18 cellular contexts compared by ENCODE assay signal in genomic region chr5:62596096-62596495, GRCh38.
"Had no signal": no experiment of that assay in that cellular context is flagged by ENCODE, and none has a peak within 500 bp of the region (broad histone marks: within the 10 kb centered on the region; RNA-seq: fewer than 3 reads in every experiment).

No MANE protein-coding gene starts in this region.

- ATAC-seq: activated CD4-positive, alpha-beta T cell treated with anti-CD3 and anti-CD28 coated beads for 36 hours; effector memory CD8-positive, alpha-beta T cell; gastrocnemius medialis; left ventricle myocardium superior; naive thymus-derived CD8-positive, alpha-beta T cell; psoas muscle; right lobe of liver; stimulated activated memory B cell treated with anti-CD40 and anti-IgM and Interleukin-4, amounts not matched to agents 10 μg/mL and 1 μg/mL and 100 μg/mL, for 72 hours; upper lobe of right lung; WTC11 had no signal

- DNase-seq: activated CD4-positive, alpha-beta T cell treated with anti-CD3 and anti-CD28 coated beads for 36 hours; activated CD4-positive, alpha-beta T cell treated with anti-CD3 and anti-CD28 coated beads, Interleukin-2, amount 50 U/mL, for 48 hours; activated gamma-delta T cell; dermis blood vessel endothelial cell; effector memory CD8-positive, alpha-beta T cell; esophagus squamous epithelium; gastrocnemius medialis; head of caudate nucleus; left ventricle myocardium superior; naive thymus-derived CD8-positive, alpha-beta T cell; ovary; psoas muscle; right lobe of liver; stimulated activated CD4-positive, alpha-beta T cell treated with anti-CD3 and anti-CD28 coated beads, Interleukin-4, amount 100 ng/mL, for 4 hours; upper lobe of right lung had no signal

- H3K4me1 ChIP-seq: esophagus squamous epithelium, gastrocnemius medialis, psoas muscle, upper lobe of right lung had no signal

- H3K36me3 ChIP-seq: gastrocnemius medialis, ovary, right lobe of liver, thoracic aorta had no signal

- H3K27ac ChIP-seq: esophagus squamous epithelium, gastrocnemius medialis, ovary, psoas muscle, right lobe of liver, thoracic aorta, upper lobe of right lung had no signal

- H3K27me3 ChIP-seq: esophagus squamous epithelium, gastrocnemius medialis, ovary, right lobe of liver, upper lobe of right lung had no signal

- H3K4me3 ChIP-seq: esophagus squamous epithelium, gastrocnemius medialis, ovary, psoas muscle, right lobe of liver, thoracic aorta, upper lobe of right lung had no signal

- H3K9me3 ChIP-seq: esophagus squamous epithelium, gastrocnemius medialis, ovary, psoas muscle, right lobe of liver, thoracic aorta, upper lobe of right lung had no signal
